Comparison of ENCODE assay signal across 1 cellular context in genomic region chr1:18959591-18959990, GRCh38.
TF ChIP-seq lines count a peak whose summit lies in the region.

No MANE protein-coding gene starts in this region.

TF ChIP-seq in K562, 482 proteins besides CTCF, POLR2A, EP300 and RAD21:
- TF ChIP-seq RCOR1 (IDR thresholded peaks at IDR 0.05; ENCODE audit: borderline replicate concordance in 1 of 2, low read depth in 2 of 2, low read length in 2 of 2) (0 out of 4 replicates have a peak, but pooled peaks of 1 of the 2 experiments have one; percentile 27), NCOR1 (IDR thresholded peaks at IDR 0.05) (no peak), SP1 (CRISPR knock-in tag; IDR thresholded peaks at IDR 0.05) (no peak), ELK3 (CRISPR knock-in tag; IDR thresholded peaks at IDR 0.05) (no peak), KDM1A (IDR thresholded peaks at IDR 0.05) (peak; percentile 84 to 86; a peak in 3 of 4 replicates), AFF1 (IDR thresholded peaks at IDR 0.05; ENCODE audit: low read depth in 1 of 2, partially characterized antibody in 2 of 2) (no peak), CEBPZ (IDR thresholded peaks at IDR 0.05; ENCODE audit: borderline replicate concordance, low read depth, low read length) (no peak)
